10 cellular contexts compared by ENCODE assay signal in the genomic region with DNA sequence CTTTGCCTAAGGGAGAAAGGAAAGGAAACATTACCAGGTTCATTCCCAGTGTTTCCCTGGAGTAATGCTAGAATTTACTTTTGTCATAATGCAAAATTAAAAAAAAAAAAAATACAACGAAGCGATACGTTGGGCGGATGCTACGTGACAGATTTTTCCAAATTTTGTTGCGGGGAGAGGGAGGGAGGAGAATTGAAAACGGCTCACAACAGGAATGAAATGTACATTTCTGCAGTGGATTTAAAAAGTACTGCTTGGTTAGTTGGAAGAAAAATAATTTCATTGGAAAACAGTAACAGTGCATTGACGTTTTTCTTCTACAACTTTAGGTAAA.
A peak's percentile ranks its signal among the peaks of the same experiment; 100 is the strongest.
DNase-seq lines count a peak whose midpoint lies in the region; ATAC-seq and TF ChIP-seq lines count a peak whose summit lies in the region.
"Had no signal": no experiment of that assay in that cellular context is flagged by ENCODE, and none has a peak within 500 bp of the region (broad histone marks: within the 10 kb centered on the region; RNA-seq: fewer than 3 reads in every experiment).

No MANE protein-coding gene starts in this region.

- POLR2A ChIA-PET in CD4-positive, alpha-beta memory T cell (lab: Charles Lee; ENCODE audit: partially characterized antibody) = interaction anchor here (8.7 to 13.4 kb wide), 2 partner anchors 135 to 156 kb away, joined by 90 to 280 read pairs; a partner anchor contains a TSS
- POLR2A ChIA-PET in Panc1 (lab: Charles Lee) = no interaction called here

- H3K36me3 ChIP-seq in CD4-positive, alpha-beta memory T cell (ENCODE audit: insufficient read depth, low read length) = no peaks in the 10 kb centered on the region
- no peaks in the 10 kb centered on the region; the same call in 1 of the 2 replicates for H3K36me3 ChIP-seq in Panc1 (ENCODE audit: control insufficient read depth, insufficient read depth, low read length)
- no peaks in the 10 kb centered on the region for H3K36me3 ChIP-seq in esophagus squamous epithelium

- no peak overlapping the region for H3K4me3 ChIP-seq in CD4-positive, alpha-beta memory T cell (ENCODE audit: low read length in 2 of 2)
- H3K4me3 ChIP-seq in Panc1 (ENCODE audit: low read depth in 2 of 2, low read length in 2 of 2) (peak overlapping the region; percentile 63 to 65), esophagus squamous epithelium (peak overlapping the region in 3 of 4 donors; percentile 69 to 82 (median 77))

- WGBS in esophagus squamous epithelium, 2 donors = 39 to 54% methylated on average over 8 of the region's 8 CpGs

- in situ Hi-C loops in Panc1 (cut with HindIII; ENCODE audit: low pct_unique_long_range_greater_than_20kb, low sequenced_read_pairs) = no loop called here

- H3K27me3 ChIP-seq in CD4-positive, alpha-beta memory T cell (ENCODE audit: insufficient read depth, low read length) = no peaks in the 10 kb centered on the region
- H3K27me3 ChIP-seq in Panc1 (ENCODE audit: control insufficient read depth, insufficient read depth, low read length) (0 out of 2 replicates have a peak, but pooled peaks cover 2% of the 10 kb centered on the region), esophagus squamous epithelium (peaks cover 0 to 64% (median 4%) of the 10 kb centered on the region in 4 donors)

- ATAC-seq in Panc1 (no peak), HG03039 (IDR thresholded peaks at IDR 0.05; ENCODE audit: unreplicated experiment) (no peak)

- TF ChIP-seq POLR2A in esophagus squamous epithelium (IDR thresholded peaks at IDR 0.05) (no peak), erythroblast (IDR thresholded peaks at IDR 0.05; ENCODE audit: low read length) (no peak)

- peaks cover 4 to 11% of the 10 kb centered on the region in 2 donors for H3K36me3 Mint-ChIP-seq in CD4-positive, alpha-beta memory T cell
- no peaks in the 10 kb centered on the region for H3K36me3 Mint-ChIP-seq in osteocyte (ENCODE audit: unreplicated experiment)

- H3K4me3 Mint-ChIP-seq in CD4-positive, alpha-beta memory T cell = peak overlapping the region; percentile 49 to 73 (median 65)
- H3K4me3 Mint-ChIP-seq in osteocyte (ENCODE audit: unreplicated experiment) = peak overlapping the region; percentile 76

- intact Hi-C loops in CD4-positive, alpha-beta memory T cell (cut with micrococcal nuclease) = no loop called here
- intact Hi-C loops in Panc1 (cut with micrococcal nuclease; ENCODE audit: unreplicated experiment) = loop anchor here (5.0 kb wide), 2 partner anchors 144 to 156 kb away; a partner anchor contains a TSS
- intact Hi-C loops in esophagus squamous epithelium (cut with DNase I) = loop anchor here (10.0 kb wide), 1 partner anchor 153 kb away; a partner anchor contains a TSS

- peaks cover 0 to 4% (median 0%) of the 10 kb centered on the region in 8 donors for H3K9me3 Mint-ChIP-seq in CD4-positive, alpha-beta memory T cell
- H3K9me3 Mint-ChIP-seq in osteocyte (ENCODE audit: unreplicated experiment) = no peaks in the 10 kb centered on the region

- H3K27me3 Mint-ChIP-seq in CD4-positive, alpha-beta memory T cell = peaks cover 0 to 1% of the 10 kb centered on the region in 2 donors
- peaks cover 6% of the 10 kb centered on the region for H3K27me3 Mint-ChIP-seq in osteocyte (ENCODE audit: unreplicated experiment)

- no peak for TF ChIP-seq CTCF in Panc1 (IDR thresholded peaks at IDR 0.05)
- TF ChIP-seq CTCF in esophagus squamous epithelium (IDR thresholded peaks at IDR 0.05) = no peak
- no peak for TF ChIP-seq CTCF in osteocyte (IDR thresholded peaks at IDR 0.05)

- H3K4me1 Mint-ChIP-seq in CD4-positive, alpha-beta memory T cell = peaks cover 39 to 70% (median 50%) of the 10 kb centered on the region in 4 donors
- peaks cover 18% of the 10 kb centered on the region for H3K4me1 Mint-ChIP-seq in osteocyte (ENCODE audit: unreplicated experiment)

- no peak overlapping the region for H3K27ac ChIP-seq in CD4-positive, alpha-beta memory T cell (ENCODE audit: low read depth, low read length)
- H3K27ac ChIP-seq in Panc1 (ENCODE audit: low read length) = no peak overlapping the region
- H3K27ac ChIP-seq in esophagus squamous epithelium = peak overlapping the region in 3 of 4 donors; percentile 95 to 97 (median 97)

- peak overlapping the region in 4 of 7 donors; percentile 48 to 90 (median 74) for H3K27ac Mint-ChIP-seq in CD4-positive, alpha-beta memory T cell
- H3K27ac Mint-ChIP-seq in osteocyte (ENCODE audit: unreplicated experiment) = peak overlapping the region; percentile 72

- H3K9me3 ChIP-seq in CD4-positive, alpha-beta memory T cell (ENCODE audit: control insufficient read depth in 1 of 2, low read length in 2 of 2) = no peaks in the 10 kb centered on the region
- H3K9me3 ChIP-seq in Panc1 (ENCODE audit: control insufficient read depth, insufficient read depth, low read depth, low read length) (no peaks in the 10 kb centered on the region), esophagus squamous epithelium (no peaks in the 10 kb centered on the region)

- CTCF ChIA-PET in CD4-positive, alpha-beta memory T cell (lab: Charles Lee; ENCODE audit: partially characterized antibody) = interaction anchor here (1.3 to 10.8 kb wide), 4 partner anchors 83 to 509 kb away, joined by 6 to 108 read pairs (median 10); a partner anchor contains a TSS
- CTCF ChIA-PET in Panc1 (lab: Charles Lee) = no interaction called here

- peaks cover 60% of the 10 kb centered on the region for H3K4me1 ChIP-seq in CD4-positive, alpha-beta memory T cell (ENCODE audit: insufficient read depth, low read length)
- H3K4me1 ChIP-seq in Panc1 (ENCODE audit: control insufficient read depth, insufficient read depth, low read length) = no peaks in the 10 kb centered on the region; the same call in 1 of the 2 replicates
- peaks cover 3 to 44% (median 5%) of the 10 kb centered on the region in 3 donors for H3K4me1 ChIP-seq in esophagus squamous epithelium

- no TSS peak for BruUV-seq in Panc1 (replicated peaks; lab: Mats Ljungman, UMichigan)

- no peak for DNase-seq in CD4-positive, alpha-beta memory T cell
- DNase-seq in Panc1 (ENCODE audit: low read depth, low spot score) (no peak), esophagus squamous epithelium (lab: John Stamatoyannopoulos, UW) (no peak), osteocyte (ENCODE audit: extremely low spot score, unreplicated experiment) (no peak), NCI-H2196 (lab: John Stamatoyannopoulos, UW; ENCODE audit: unreplicated experiment) (no peak), erythroblast (lab: John Stamatoyannopoulos, UW) (no peak)
- no peak for DNase-seq in activated CD4-positive, CD25-positive, alpha-beta regulatory T cell (lab: John Stamatoyannopoulos, UW)
- DNase-seq: effector CD4-positive, alpha-beta T cell; NCI-H1105 had no signal

Comparison
In these comparisons a context has a peak if more than half of its experiments do, and no peak if none do; other contexts are left out.
1. H3K27ac ChIP-seq: peak in esophagus squamous epithelium (3 of 4); none in CD4-positive, alpha-beta memory T cell (single experiment) and Panc1 (single experiment).
2. H3K4me3 ChIP-seq: peak in Panc1 (2 of 2) and esophagus squamous epithelium (3 of 4); none in CD4-positive, alpha-beta memory T cell (0 of 2).